Comparison of ENCODE assay signal across 1 cellular context in genomic region chr19:32539240-32539916, GRCh38.
TF ChIP-seq lines count a peak whose summit lies in the region.

No MANE protein-coding gene starts in this region.

TF ChIP-seq in HepG2, 621 proteins besides CTCF, POLR2A, EP300 and RAD21 (continued from another document):
- TF ChIP-seq ARID4A (CRISPR knock-in tag; IDR thresholded peaks at IDR 0.05; ENCODE audit: borderline replicate concordance) (peak; percentile 72; the same call in 1 of the 2 replicates), ATAD3A (CRISPR knock-in tag; IDR thresholded peaks at IDR 0.05) (no peak), ETV5 (CRISPR knock-in tag; IDR thresholded peaks at IDR 0.05; ENCODE audit: borderline replicate concordance) (peak; percentile 17; the same call in 1 of the 2 replicates), ZFP62 (CRISPR knock-in tag; IDR thresholded peaks at IDR 0.05) (no peak), ATF1 (CRISPR knock-in tag; IDR thresholded peaks at IDR 0.05) (no peak), ZNF501 (CRISPR knock-in tag; IDR thresholded peaks at IDR 0.05) (peak; percentile 81), ZNF878 (CRISPR knock-in tag; IDR thresholded peaks at IDR 0.05) (peak; percentile 84; the same call in 1 of the 2 replicates), NR2F1 (CRISPR knock-in tag; IDR thresholded peaks at IDR 0.05) (no peak), SAP130 (CRISPR knock-in tag; IDR thresholded peaks at IDR 0.05; ENCODE audit: low read depth) (peak; percentile 64), ELF4 (CRISPR knock-in tag; IDR thresholded peaks at IDR 0.05; ENCODE audit: borderline replicate concordance) (no peak), ZBTB26 (CRISPR knock-in tag; IDR thresholded peaks at IDR 0.05; ENCODE audit: borderline replicate concordance) (peak; percentile 39; the same call in 1 of the 2 replicates), TBL1XR1 (IDR thresholded peaks at IDR 0.05; ENCODE audit: borderline replicate concordance, low read length, partially characterized antibody) (peak; percentile 22)
TF ChIP-seq in HepG2: peak in this region for 144.
